Comparison of ENCODE assay signal across 14 cellular contexts in genomic region chr22:43889366-43890253, GRCh38. TPM values are rescaled to one million over a fixed set of nuclear protein-coding genes. Genes with fewer than 3 reads are reported as not detected.
DNase-seq lines count a peak whose midpoint lies in the region; ATAC-seq, FAIRE-seq and TF ChIP-seq lines count a peak whose summit lies in the region.
"Had no signal": no experiment of that assay in that cellular context is flagged by ENCODE, and none has a peak within 500 bp of the region (broad histone marks: within the 10 kb centered on the region; RNA-seq: fewer than 3 reads in every experiment).

No MANE protein-coding gene starts in this region.

- CTCF ChIA-PET in K562 (lab: Yijun Ruan, JAX; ENCODE audit: low intra/inter-chr PET ratio), result no interaction called here
- CTCF ChIA-PET in CD4-positive, alpha-beta memory T cell (lab: Charles Lee; ENCODE audit: partially characterized antibody), result no interaction called here

- FAIRE-seq in K562 (lab: Jason Lieb, UNC), result no peak
- no peak for FAIRE-seq in kidney (lab: Jason Lieb, UNC)
- FAIRE-seq in frontal cortex (lab: Jason Lieb, UNC), result no peak

- H3K27me3 Mint-ChIP-seq in CD4-positive, alpha-beta memory T cell, result peaks cover 27 to 35% of the 10 kb centered on the region in 2 donors

- H3K36me3 ChIP-seq in K562 (ENCODE audit: control insufficient read depth, insufficient read depth, low read length) (no peaks in the 10 kb centered on the region), kidney (ENCODE audit: control insufficient read depth in 1 of 2, insufficient read depth in 2 of 2, low read length in 2 of 2) (no peaks in the 10 kb centered on the region)
- H3K36me3 ChIP-seq in CD4-positive, alpha-beta memory T cell (ENCODE audit: insufficient read depth, low read length), result no peaks in the 10 kb centered on the region
- H3K36me3 ChIP-seq: MG63 had no signal

- no peaks in the 10 kb centered on the region for H3K36me3 Mint-ChIP-seq in CD4-positive, alpha-beta memory T cell
- H3K36me3 Mint-ChIP-seq: CD4-positive, CD25-positive, alpha-beta regulatory T cell had no signal

- BruUV-seq in K562 (replicated peaks; lab: Mats Ljungman, UMichigan), result no TSS peak

- no peak for TF ChIP-seq RAD21 in K562 (CRISPR knock-in tag; conservative IDR thresholded peaks at IDR 0.05 in 1 of 2, IDR thresholded peaks at IDR 0.05 in 1 of 2)

- POLR2A ChIA-PET in K562 (lab: Yijun Ruan, JAX), result no interaction called here
- POLR2A ChIA-PET in CD4-positive, alpha-beta memory T cell (lab: Charles Lee; ENCODE audit: partially characterized antibody), result no interaction called here

- TF ChIP-seq EP300 in K562 (IDR thresholded peaks at IDR 0.05; ENCODE audit: low read length), result no peak

- H3K9me1 ChIP-seq in K562 (ENCODE audit: control insufficient read depth, insufficient read depth, low read length), result no peaks in the 10 kb centered on the region

- peaks cover 0 to 16% of the 10 kb centered on the region in 2 experiments; a peak in 1 of 5 replicates for H3K27me3 ChIP-seq in K562 (ENCODE audit: control insufficient read depth in 2 of 2, insufficient read depth in 2 of 2, low read length in 2 of 2)
- H3K27me3 ChIP-seq in CD4-positive, alpha-beta memory T cell (ENCODE audit: insufficient read depth, low read length), result peaks cover 8% of the 10 kb centered on the region

- TF ChIP-seq POLR2A in K562 (conservative IDR thresholded peaks at IDR 0.05), result no peak

- H3K9me3 ChIP-seq in K562 (replicated peaks; ENCODE audit: control insufficient read depth, insufficient read depth, low read depth, low read length), result no peaks in the 10 kb centered on the region
- no peaks in the 10 kb centered on the region for H3K9me3 ChIP-seq in kidney (ENCODE audit: control insufficient read depth in 1 of 2, low read length in 2 of 2)
- H3K9me3 ChIP-seq in CD4-positive, alpha-beta memory T cell (ENCODE audit: control insufficient read depth in 1 of 2, low read length in 2 of 2), result no peaks in the 10 kb centered on the region
- H3K9me3 ChIP-seq: MG63 had no signal

- peaks cover 0 to 15% of the 10 kb centered on the region in 2 experiments; a peak in 1 of 5 replicates for H3K4me1 ChIP-seq in K562 (replicated peaks in 1 of 2; ENCODE audit: control insufficient read depth in 2 of 2, insufficient read depth in 2 of 2, low read length in 2 of 2)
- H3K4me1 ChIP-seq in kidney (ENCODE audit: control insufficient read depth in 1 of 2, insufficient read depth in 1 of 2, low read depth in 1 of 2, low read length in 2 of 2), result peaks cover 0 to 2% of the 10 kb centered on the region in 2 donors
- H3K4me1 ChIP-seq in CD4-positive, alpha-beta memory T cell (ENCODE audit: insufficient read depth, low read length), result no peaks in the 10 kb centered on the region

- no peak overlapping the region for H2AFZ ChIP-seq in K562 (ENCODE audit: low read depth, low read length)

- no peak overlapping the region for H3K4me2 ChIP-seq in K562 (ENCODE audit: insufficient read depth, low read length)

- TF ChIP-seq CTCF in HFF-Myc (IDR thresholded peaks at IDR 0.05; ENCODE audit: low read depth, low read length, missing control alignments) (peak; percentile 28), K562 (IDR thresholded peaks at IDR 0.05 in 2 of 3, conservative IDR thresholded peaks at IDR 0.05 in 1 of 3; ENCODE audit: insufficient read depth in 2 of 3, low read depth in 1 of 3, low read length in 3 of 3) (peak in 2 of 3 experiments; percentile 9 to 16; a peak in 1 of 6 replicates), kidney (IDR thresholded peaks at IDR 0.05; ENCODE audit: borderline replicate concordance, extremely low read depth, insufficient read depth) (no peak)

- 1% methylated on average over 12 of the region's 16 CpGs for WGBS in K562 (ENCODE audit: insufficient coverage, low coverage, missing lambda C conversion rate)

- DNase-seq in AG08395 (ENCODE audit: low spot score) (peak; percentile 60), HFF-Myc (ENCODE audit: extremely low read depth, low read depth) (no peak), K562 (ENCODE audit: extremely low read depth in 1 of 4, low spot score in 3 of 4) (peak in 1 of 4 experiments; percentile 13), kidney (peak; percentile 57), NCI-H1417 treated with DMSO at 0.1 percent for 48 hours (lab: John Stamatoyannopoulos, UW) (no peak), activated T-cell treated with anti-CD3 and anti-CD28 coated beads for 4 hours (no peak), frontal cortex (ENCODE audit: low spot score in 2 of 2) (no peak)
- no peak for DNase-seq in CD4-positive, alpha-beta memory T cell
- DNase-seq: activated T-cell treated with anti-CD3 and anti-CD28 coated beads, Interleukin-2, amount 50 U/mL, for 72 hours; CD4-positive, CD25-positive, alpha-beta regulatory T cell; MG63; NCI-H446 treated with DMSO at 0.1 percent for 48 hours had no signal

- H3K79me2 ChIP-seq in K562 (ENCODE audit: control insufficient read depth, insufficient read depth, low read length), result no peaks in the 10 kb centered on the region

- no peak overlapping the region for H3K4me3 Mint-ChIP-seq in CD4-positive, alpha-beta memory T cell
- H3K4me3 Mint-ChIP-seq: activated T-cell treated with anti-CD3 and anti-CD28 coated beads, Interleukin-2, amount 50 U/mL, for 72 hours; CD4-positive, CD25-positive, alpha-beta regulatory T cell had no signal

- H3K27ac Mint-ChIP-seq in CD4-positive, alpha-beta memory T cell, result no peak overlapping the region
- H3K27ac Mint-ChIP-seq: activated T-cell treated with anti-CD3 and anti-CD28 coated beads, Interleukin-2, amount 50 U/mL, for 72 hours; CD4-positive, CD25-positive, alpha-beta regulatory T cell had no signal

- H3K27ac ChIP-seq in K562 (ENCODE audit: extremely low read depth, low read depth, low read length) (no peak overlapping the region), kidney (ENCODE audit: low read depth in 2 of 2, low read length in 2 of 2) (no peak overlapping the region)
- H3K27ac ChIP-seq in CD4-positive, alpha-beta memory T cell (ENCODE audit: low read depth, low read length), result no peak overlapping the region

- ATAC-seq in K562, result no peak; the same call in 2 of the 3 replicates
- ATAC-seq: activated T-cell treated with anti-CD3 and anti-CD28 coated beads, Interleukin-2, amount 50 U/mL, for 72 hours had no signal

- in situ Hi-C loops in K562 (cut with MboI), result no loop called here

- peaks cover 0 to 2% (median 0%) of the 10 kb centered on the region in 8 donors for H3K9me3 Mint-ChIP-seq in CD4-positive, alpha-beta memory T cell
- H3K9me3 Mint-ChIP-seq: activated T-cell treated with anti-CD3 and anti-CD28 coated beads, Interleukin-2, amount 50 U/mL, for 72 hours had no signal

- intact Hi-C loops in K562 (cut with micrococcal nuclease) (loop anchor here (10.0 kb wide), 1 partner anchor 735 kb away; no protein-coding TSS in a partner anchor), kidney (cut with DNase I) (no loop called here)
- intact Hi-C loops in CD4-positive, alpha-beta memory T cell (cut with micrococcal nuclease), result loop anchor here (10.0 kb wide), 1 partner anchor 735 kb away; no protein-coding TSS in a partner anchor

- H3K4me3 ChIP-seq in HFF-Myc (replicated peaks; ENCODE audit: low read depth, low read length) (no peak overlapping the region), K562 (no peak overlapping the region), kidney (ENCODE audit: low read length in 2 of 2) (no peak overlapping the region)
- H3K4me3 ChIP-seq in CD4-positive, alpha-beta memory T cell (ENCODE audit: low read length in 2 of 2), result no peak overlapping the region
- H3K4me3 ChIP-seq: MG63 had no signal

- H3K9ac ChIP-seq in K562 (ENCODE audit: insufficient read depth in 1 of 2, low read depth in 2 of 2, low read length in 2 of 2) (no peak overlapping the region), kidney (ENCODE audit: low read length in 2 of 2) (no peak overlapping the region)

- peaks cover 6% of the 10 kb centered on the region; the same call in 1 of the 2 replicates for H4K20me1 ChIP-seq in K562 (replicated peaks; ENCODE audit: control insufficient read depth, insufficient read depth, low read length)

- H3K4me1 Mint-ChIP-seq in CD4-positive, alpha-beta memory T cell, result peaks cover 0 to 6% (median 2%) of the 10 kb centered on the region in 4 donors

RNA-seq across cellular contexts. Expression of gene PNPLA5, which starts 2.2 kb away (rescaled TPM):
- total RNA-seq in K562 (2011; cell fraction: chromatin; rRNA removed; ENCODE audit: low replicate concordance), result not detected in 2 replicates
- total RNA-seq in K562 (2011; cell fraction: nucleolus; rRNA removed), result not detected in 2 replicates
- not detected in 2 replicates for total RNA-seq in K562 (2011; cell fraction: nucleoplasm; rRNA removed)
- total RNA-seq in K562 (2014; rRNA removed) (not detected in 2 replicates), K562 (2014; rRNA removed; fragmentation: Illumina TruSeq; extraction: Trizol) (not detected in 2 replicates), K562 (2015; rRNA removed; fragmentation: Illumina TruSeq; extraction: Trizol) (not detected in 2 replicates), K562 (2021) (not detected in 2 replicates), kidney (not detected), frontal cortex (under 0.01 TPM)
- polyA plus RNA-seq in K562 (2011; rRNA removed) (not detected in 2 replicates), K562 (2014; fragmentation: Illumina TruSeq; extraction: Trizol) (not detected in 2 replicates), K562 (2014; fragmentation: Nextera tagmentation; extraction: Ambion mirVana) (not detected), K562 (2014; rRNA removed) (not detected in 2 replicates), kidney (ENCODE audit: insufficient read depth, low read depth, low replicate concordance) (not detected)
- polyA plus RNA-seq in K562 (2011; cell fraction: cytosol; rRNA removed), result not detected in 2 replicates
- polyA plus RNA-seq in K562 (2011; cell fraction: nucleus; rRNA removed), result not detected in 2 replicates
- not detected in 2 replicates for polyA plus RNA-seq in K562 (2012)
- not detected in 2 replicates for polyA minus RNA-seq in K562 (2011; rRNA and poly(A)+ RNA removed)
- polyA minus RNA-seq in K562 (2011; cell fraction: cytosol; rRNA and poly(A)+ RNA removed), result not detected in 2 replicates
- not detected in 2 replicates for polyA minus RNA-seq in K562 (2011; cell fraction: nucleus; rRNA and poly(A)+ RNA removed)
- total RNA-seq in CD4-positive, alpha-beta memory T cell, result not detected
- polyA plus RNA-seq in CD4-positive, alpha-beta memory T cell, result not detected
- total RNA-seq: activated T-cell treated with anti-CD3 and anti-CD28 coated beads, Interleukin-2, amount 50 U/mL, for 72 hours; CD4-positive, CD25-positive, alpha-beta regulatory T cell; H4 had no signal
- polyA plus RNA-seq: CD4-positive, CD25-positive, alpha-beta regulatory T cell had no signal

RNA-seq across cellular contexts. Expression of gene SULT4A1, which starts 27.3 kb away (rescaled TPM):
- 0.46 and 0.81 TPM in 2 replicates for total RNA-seq in K562 (2011; cell fraction: chromatin; rRNA removed; ENCODE audit: low replicate concordance)
- 0.33 and 0.66 TPM in 2 replicates for total RNA-seq in K562 (2011; cell fraction: nucleolus; rRNA removed)
- total RNA-seq in K562 (2011; cell fraction: nucleoplasm; rRNA removed), result 0.23 and 0.29 TPM in 2 replicates
- total RNA-seq in K562 (2014; rRNA removed) (0.08 TPM in 1 of 2 replicates, not detected in the other), K562 (2014; rRNA removed; fragmentation: Illumina TruSeq; extraction: Trizol) (0.07 and 0.10 TPM in 2 replicates), K562 (2015; rRNA removed; fragmentation: Illumina TruSeq; extraction: Trizol) (0.08 TPM in 1 of 2 replicates, not detected in the other), K562 (2021) (0.11 and 0.20 TPM in 2 replicates), kidney (0.57 TPM), frontal cortex (47.7 TPM)
- polyA plus RNA-seq in K562 (2011; rRNA removed) (0.09 and 0.14 TPM in 2 replicates), K562 (2014; fragmentation: Illumina TruSeq; extraction: Trizol) (0.06 and 0.10 TPM in 2 replicates), K562 (2014; fragmentation: Nextera tagmentation; extraction: Ambion mirVana) (under 1 TPM in 1 of 2 experiments, not detected in 1; 0.03 TPM), K562 (2014; rRNA removed) (0.07 and 0.11 TPM in 2 replicates), kidney (ENCODE audit: insufficient read depth, low read depth, low replicate concordance) (0.52 TPM)
- polyA plus RNA-seq in K562 (2011; cell fraction: cytosol; rRNA removed), result 0.12 TPM in 1 of 2 replicates, not detected in the other
- polyA plus RNA-seq in K562 (2011; cell fraction: nucleus; rRNA removed), result 1.6 and 2.7 TPM in 2 replicates
- 0.09 and 0.64 TPM in 2 replicates for polyA plus RNA-seq in K562 (2012)
- 0.09 and 0.18 TPM in 2 replicates for polyA minus RNA-seq in K562 (2011; rRNA and poly(A)+ RNA removed)
- polyA minus RNA-seq in K562 (2011; cell fraction: cytosol; rRNA and poly(A)+ RNA removed), result 0.29 TPM in 1 of 2 replicates, not detected in the other
- 0.27 and 0.67 TPM in 2 replicates for polyA minus RNA-seq in K562 (2011; cell fraction: nucleus; rRNA and poly(A)+ RNA removed)
- total RNA-seq in CD4-positive, alpha-beta memory T cell, result not detected
- polyA plus RNA-seq in CD4-positive, alpha-beta memory T cell, result not detected
- total RNA-seq: activated T-cell treated with anti-CD3 and anti-CD28 coated beads, Interleukin-2, amount 50 U/mL, for 72 hours; CD4-positive, CD25-positive, alpha-beta regulatory T cell; lower leg skin had no signal
- polyA plus RNA-seq: CD4-positive, CD25-positive, alpha-beta regulatory T cell had no signal

RNA-seq across cellular contexts. Expression of gene PNPLA3, which starts 34.0 kb away (rescaled TPM):
- total RNA-seq in K562 (2011; cell fraction: chromatin; rRNA removed; ENCODE audit: low replicate concordance), result 3.3 and 5.3 TPM in 2 replicates
- 0.79 and 1.3 TPM in 2 replicates for total RNA-seq in K562 (2011; cell fraction: nucleolus; rRNA removed)
- total RNA-seq in K562 (2011; cell fraction: nucleoplasm; rRNA removed), result 1.5 and 5.2 TPM in 2 replicates
- total RNA-seq in K562 (2014; rRNA removed) (0.08 TPM in 1 of 2 replicates, not detected in the other), K562 (2014; rRNA removed; fragmentation: Illumina TruSeq; extraction: Trizol) (0.16 TPM in 1 of 2 replicates, not detected in the other), K562 (2015; rRNA removed; fragmentation: Illumina TruSeq; extraction: Trizol) (not detected in 2 replicates), K562 (2021) (0.09 and 0.38 TPM in 2 replicates), kidney (0.54 TPM), frontal cortex (17.5 TPM)
- polyA plus RNA-seq in K562 (2011; rRNA removed) (0.20 and 0.87 TPM in 2 replicates), K562 (2014; fragmentation: Illumina TruSeq; extraction: Trizol) (0.06 and 0.48 TPM in 2 replicates), K562 (2014; fragmentation: Nextera tagmentation; extraction: Ambion mirVana) (not detected), K562 (2014; rRNA removed) (not detected in 2 replicates), kidney (ENCODE audit: insufficient read depth, low read depth, low replicate concordance) (1.2 TPM)
- 0.75 TPM in 1 of 2 replicates, not detected in the other for polyA plus RNA-seq in K562 (2011; cell fraction: cytosol; rRNA removed)
- polyA plus RNA-seq in K562 (2011; cell fraction: nucleus; rRNA removed), result 1.1 and 3.7 TPM in 2 replicates
- 0.10 and 0.25 TPM in 2 replicates for polyA plus RNA-seq in K562 (2012)
- polyA minus RNA-seq in K562 (2011; rRNA and poly(A)+ RNA removed), result 0.53 and 0.96 TPM in 2 replicates
- not detected in 2 replicates for polyA minus RNA-seq in K562 (2011; cell fraction: cytosol; rRNA and poly(A)+ RNA removed)
- 1.2 and 1.6 TPM in 2 replicates for polyA minus RNA-seq in K562 (2011; cell fraction: nucleus; rRNA and poly(A)+ RNA removed)
- not detected for total RNA-seq in CD4-positive, alpha-beta memory T cell
- polyA plus RNA-seq in CD4-positive, alpha-beta memory T cell, result not detected
- total RNA-seq: CD4-positive, CD25-positive, alpha-beta regulatory T cell had no signal
- polyA plus RNA-seq: CD4-positive, CD25-positive, alpha-beta regulatory T cell had no signal

Comparison
In these comparisons a context has a peak if more than half of its experiments do, and no peak if none do; other contexts are left out.
1. DNase-seq: peak in AG08395 (single experiment) and kidney (single experiment); none in HFF-Myc (single experiment), NCI-H1417 treated with DMSO at 0.1 percent for 48 hours (single experiment), CD4-positive, alpha-beta memory T cell (0 of 5), activated T-cell treated with anti-CD3 and anti-CD28 coated beads for 4 hours (single experiment) and frontal cortex (0 of 2).
2. RNA of gene SULT4A1, which starts 27.3 kb away (total RNA-seq): 47.7 TPM in frontal cortex (single experiment); 0.57 TPM in kidney (single experiment), 0.07 to 0.81 TPM in K562 and not detected in CD4-positive, alpha-beta memory T cell; every median in the first group is over 10 times any median in the second.